23 cellular contexts compared by ENCODE assay signal in the genomic region with DNA sequence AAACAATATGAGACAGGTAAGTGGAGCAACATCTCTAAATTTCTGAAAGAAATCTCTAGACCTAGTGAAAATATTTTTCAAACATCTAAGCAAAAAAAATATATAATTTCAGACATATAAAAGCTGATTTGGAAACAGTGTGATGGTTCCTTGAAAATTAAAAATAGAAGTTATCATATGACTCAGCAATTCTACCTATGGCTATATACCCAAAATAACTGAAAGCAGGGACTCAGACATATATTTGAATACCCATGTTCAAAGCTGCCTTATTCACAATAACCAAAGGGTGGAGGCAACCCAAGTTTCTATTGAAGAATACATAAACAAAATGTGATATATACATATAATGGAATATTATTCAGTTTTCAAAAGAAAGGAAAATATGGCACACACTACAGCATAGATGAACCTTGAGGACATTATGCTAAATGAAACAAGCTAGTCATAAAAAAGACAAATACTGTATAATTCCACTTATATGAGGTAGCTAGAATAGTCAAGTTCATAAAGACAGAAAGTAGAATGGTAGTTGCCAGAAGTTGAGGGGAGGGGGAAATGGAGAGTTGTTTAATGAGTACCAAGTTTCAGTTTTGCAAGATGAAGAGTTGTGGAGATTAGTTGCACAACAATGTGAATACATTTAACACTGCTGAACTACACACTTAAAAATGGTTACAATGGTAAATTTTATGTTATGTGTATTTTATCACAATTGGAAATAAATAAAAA.
DNase-seq lines count a peak whose midpoint lies in the region; ATAC-seq lines count a peak whose summit lies in the region.
"Had no signal": no experiment of that assay in that cellular context is flagged by ENCODE, and none has a peak within 500 bp of the region (broad histone marks: within the 10 kb centered on the region; RNA-seq: fewer than 3 reads in every experiment).

No MANE protein-coding gene starts in this region.

- H3K4me2 ChIP-seq in mesenchymal stem cell (ENCODE audit: low read length, poor library complexity, severe bottlenecking): no peak overlapping the region

- no peaks in the 10 kb centered on the region for H3K9me3 ChIP-seq in adipocyte (ENCODE audit: control insufficient read depth, low read length)
- no peaks in the 10 kb centered on the region for H3K9me3 ChIP-seq in mesenchymal stem cell (ENCODE audit: control insufficient read depth, low read length)
- H3K9me3 ChIP-seq: ovary had no signal

- H3K18ac ChIP-seq in mesenchymal stem cell (ENCODE audit: low read depth in 1 of 2, low read length in 2 of 2): no peak overlapping the region

- no peak overlapping the region for H2AK5ac ChIP-seq in mesenchymal stem cell (ENCODE audit: low read length, severe bottlenecking)

- no peak overlapping the region for H3K4ac ChIP-seq in mesenchymal stem cell (ENCODE audit: low read depth in 1 of 2, low read length in 2 of 2)

- no peak overlapping the region for H4K91ac ChIP-seq in mesenchymal stem cell (ENCODE audit: low read length)

- no peaks in the 10 kb centered on the region for H3K9me3 Mint-ChIP-seq in activated CD8-positive, alpha-beta memory T cell treated with anti-CD3 and anti-CD28 coated beads, Interleukin-2, amount 10 ng/mL, durations not matched to agents 7 days and 5 days (ENCODE audit: low read depth)

- H3K79me1 ChIP-seq in mesenchymal stem cell (replicated peaks; ENCODE audit: low read length, poor library complexity, severe bottlenecking): peaks cover 10% of the 10 kb centered on the region

- H2AFZ ChIP-seq in mesenchymal stem cell (ENCODE audit: low read depth, low read length): no peak overlapping the region
- H2AFZ ChIP-seq: GM23248 had no signal

- H2BK15ac ChIP-seq in mesenchymal stem cell (ENCODE audit: low read depth, poor library complexity, severe bottlenecking): no peak overlapping the region

- H3K14ac ChIP-seq in mesenchymal stem cell (ENCODE audit: low read length in 2 of 2): no peak overlapping the region

- H3K27ac ChIP-seq in mesenchymal stem cell (ENCODE audit: low read length, poor library complexity, severe bottlenecking): no peak overlapping the region
- H3K27ac ChIP-seq: C4-2B, GM23248, RWPE1 had no signal

- H3K27me3 ChIP-seq in adipocyte (replicated peaks; ENCODE audit: control insufficient read depth, insufficient read depth, low read length) (no peaks in the 10 kb centered on the region), mesenchymal stem cell (ENCODE audit: control insufficient read depth in 1 of 2, insufficient read depth in 1 of 2, low read length in 2 of 2) (no peaks in the 10 kb centered on the region)
- H3K27me3 ChIP-seq: ovary had no signal

- H3K9ac ChIP-seq in adipocyte (ENCODE audit: low read length): peak overlapping the region; percentile 6
- H3K9ac ChIP-seq in mesenchymal stem cell (ENCODE audit: low read length): no peak overlapping the region
- H3K9ac ChIP-seq: GM23248 had no signal

- H3K4me3 ChIP-seq in adipocyte (ENCODE audit: low read length) (peak overlapping the region; percentile 54), mesenchymal stem cell (ENCODE audit: insufficient read depth in 1 of 2, low read depth in 1 of 2, low read length in 2 of 2) (no peak overlapping the region)
- H3K4me3 ChIP-seq: GM23248, ovary had no signal

- DNase-seq in activated CD8-positive, alpha-beta memory T cell treated with anti-CD3 and anti-CD28 coated beads, Interleukin-2, amount 10 ng/mL, durations not matched to agents 7 days and 5 days: no peak
- DNase-seq in activated CD8-positive, alpha-beta memory T cell treated with anti-CD3 and anti-CD28 coated beads, Interleukin-2, amount 50 U/mL, for 4 hours: no peak
- DNase-seq in MV-4-11 (lab: John Stamatoyannopoulos, UW) (peak; percentile 55), adipocyte (ENCODE audit: low read depth) (peak; percentile 46), mesenchymal stem cell (peak; percentile 17), COLO829 (ENCODE audit: low spot score) (no peak)
- DNase-seq: activated naive CD4-positive, alpha-beta T cell; GM23248; head of caudate nucleus; left cardiac atrium; naive thymus-derived CD4-positive, alpha-beta T cell; NCI-H146; NCI-H510A treated with DMSO at 0.1 percent for 48 hours; ovary; right cardiac atrium; stimulated activated CD4-positive, alpha-beta T cell treated with anti-CD3 and anti-CD28 coated beads, Interleukin-12 subunit alpha, Interleukin-12 subunit beta, amount 100 ng/mL, for 4 hours; stimulated activated CD4-positive, alpha-beta T cell treated with anti-CD3 and anti-CD28 coated beads, Interleukin-4, amount 100 ng/mL, for 4 hours; T-helper 9 cell had no signal

- H2BK120ac ChIP-seq in mesenchymal stem cell (ENCODE audit: low read depth, low read length): no peak overlapping the region

- no peak overlapping the region for H3K23ac ChIP-seq in mesenchymal stem cell (ENCODE audit: low read length in 2 of 2)

- H3K36me3 ChIP-seq in adipocyte (ENCODE audit: control insufficient read depth, insufficient read depth, low read length, severe bottlenecking): no peaks in the 10 kb centered on the region
- H3K36me3 ChIP-seq in mesenchymal stem cell (ENCODE audit: control insufficient read depth in 1 of 2, insufficient read depth in 2 of 2, low read depth in 1 of 2, low read length in 2 of 2): no peaks in the 10 kb centered on the region
- H3K36me3 ChIP-seq: ovary had no signal

- no peak overlapping the region for H4K8ac ChIP-seq in mesenchymal stem cell (ENCODE audit: low read length)

- peak; percentile 47 for ATAC-seq in activated CD8-positive, alpha-beta memory T cell treated with anti-CD3 and anti-CD28 coated beads, Interleukin-2, amount 10 ng/mL, durations not matched to agents 7 days and 5 days
- ATAC-seq in GM21423 (IDR thresholded peaks at IDR 0.05; ENCODE audit: unreplicated experiment): no peak
- ATAC-seq in HG03108 (IDR thresholded peaks at IDR 0.05; ENCODE audit: unreplicated experiment): no peak
- ATAC-seq: left cardiac atrium; naive thymus-derived CD4-positive, alpha-beta T cell; right cardiac atrium; SK-N-SH treated with all-trans-retinoic acid at 6 μM for 48 hours had no signal

- H3K4me1 Mint-ChIP-seq in activated CD8-positive, alpha-beta memory T cell treated with anti-CD3 and anti-CD28 coated beads, Interleukin-2, amount 10 ng/mL, durations not matched to agents 7 days and 5 days: peaks cover 14% of the 10 kb centered on the region

- H3K4me1 ChIP-seq in adipocyte (ENCODE audit: control insufficient read depth, insufficient read depth, low read length) (peaks cover 58% of the 10 kb centered on the region), mesenchymal stem cell (ENCODE audit: control insufficient read depth, insufficient read depth, low read depth, low read length) (no peaks in the 10 kb centered on the region)

- H2BK5ac ChIP-seq in mesenchymal stem cell (ENCODE audit: low read depth, low read length, poor library complexity, severe bottlenecking): no peak overlapping the region

- peak overlapping the region; percentile 19 for H3K27ac Mint-ChIP-seq in activated CD8-positive, alpha-beta memory T cell treated with anti-CD3 and anti-CD28 coated beads, Interleukin-2, amount 10 ng/mL, durations not matched to agents 7 days and 5 days

- H3K4me3 Mint-ChIP-seq in activated CD8-positive, alpha-beta memory T cell treated with anti-CD3 and anti-CD28 coated beads, Interleukin-2, amount 10 ng/mL, durations not matched to agents 7 days and 5 days: no peak overlapping the region

- H3K36me3 Mint-ChIP-seq in activated CD8-positive, alpha-beta memory T cell treated with anti-CD3 and anti-CD28 coated beads, Interleukin-2, amount 10 ng/mL, durations not matched to agents 7 days and 5 days: peaks cover 3% of the 10 kb centered on the region

- H3K27me3 Mint-ChIP-seq in activated CD8-positive, alpha-beta memory T cell treated with anti-CD3 and anti-CD28 coated beads, Interleukin-2, amount 10 ng/mL, durations not matched to agents 7 days and 5 days: peaks cover 5% of the 10 kb centered on the region
- H3K27me3 Mint-ChIP-seq: naive thymus-derived CD4-positive, alpha-beta T cell had no signal

- H2BK12ac ChIP-seq in mesenchymal stem cell (ENCODE audit: low read length in 2 of 2): no peak overlapping the region

- CTCF ChIA-PET in activated CD8-positive, alpha-beta memory T cell treated with anti-CD3 and anti-CD28 coated beads, Interleukin-2, amount 10 ng/mL, durations not matched to agents 7 days and 5 days (lab: Charles Lee): no interaction called here

Comparison
In these comparisons a context has a peak if more than half of its experiments do, and no peak if none do; other contexts are left out.
1. DNase-seq: peak in MV-4-11 (single experiment), adipocyte (single experiment) and mesenchymal stem cell (single experiment); none in activated CD8-positive, alpha-beta memory T cell treated with anti-CD3 and anti-CD28 coated beads, Interleukin-2, amount 10 ng/mL, durations not matched to agents 7 days and 5 days (single experiment), activated CD8-positive, alpha-beta memory T cell treated with anti-CD3 and anti-CD28 coated beads, Interleukin-2, amount 50 U/mL, for 4 hours (single experiment) and COLO829 (single experiment).